In genomic region chr1:108560430-108561144, GRCh38 we compare ENCODE assay signal across 8 cellular contexts. TPM values are rescaled to one million over a fixed set of nuclear protein-coding genes. Genes with fewer than 3 reads are reported as not detected.
DNase-seq lines count a peak whose midpoint lies in the region; ATAC-seq and TF ChIP-seq lines count a peak whose summit lies in the region.

No MANE protein-coding gene starts in this region.

- H3K27ac ChIP-seq in adrenal gland (peak overlapping the region in 3 of 5 donors; percentile 14 to 53 (median 45)), hepatocyte (peak overlapping the region; percentile 67)

- H3K9me2 ChIP-seq in hepatocyte (replicated peaks; ENCODE audit: insufficient read depth) = no peaks in the 10 kb centered on the region

- peak overlapping the region; percentile 91 for H3K4me2 ChIP-seq in hepatocyte

- WGBS in adrenal gland, 4 donors = 13 to 38% (median 14%) methylated on average over 8 to 22 of the region's 22 CpGs
- WGBS in hepatocyte (ENCODE audit: low lambda C conversion rate, missing lambda C conversion rate) = 3% methylated on average over 22 of the region's 22 CpGs

- H3K27me3 ChIP-seq in adrenal gland = no peaks in the 10 kb centered on the region
- no peaks in the 10 kb centered on the region for H3K27me3 ChIP-seq in hepatocyte

- peaks cover 11% of the 10 kb centered on the region for H4K20me1 ChIP-seq in hepatocyte (ENCODE audit: insufficient read depth, poor library complexity, severe bottlenecking)

- peak; percentile 42 for ATAC-seq in GM21825 (IDR thresholded peaks at IDR 0.05; ENCODE audit: unreplicated experiment)

- H3K36me3 ChIP-seq in adrenal gland (replicated peaks in 1 of 2) (no peaks in the 10 kb centered on the region), hepatocyte (replicated peaks; ENCODE audit: insufficient read depth, low read depth) (no peaks in the 10 kb centered on the region)

- H3K4me1 ChIP-seq in adrenal gland (replicated peaks in 1 of 2) (peaks cover 0 to 21% of the 10 kb centered on the region in 2 donors), hepatocyte (ENCODE audit: insufficient read depth) (peaks cover 13% of the 10 kb centered on the region)

- TF ChIP-seq CTCF in LNCaP clone FGC (IDR thresholded peaks at IDR 0.05; ENCODE audit: control insufficient read depth, extremely low read depth, insufficient read depth) (no peak), adrenal gland (IDR thresholded peaks at IDR 0.05) (peak in 1 of 6 experiments; percentile 19), hepatocyte (IDR thresholded peaks at IDR 0.05; ENCODE audit: poor library complexity) (no peak), retinal pigment epithelial cell (conservative IDR thresholded peaks at IDR 0.05; ENCODE audit: low read depth, low read length) (peak; percentile 16)

- DNase-seq in ELR (ENCODE audit: low read depth) = peak; percentile 84
- no peak for DNase-seq in LNCaP clone FGC (ENCODE audit: low read depth)
- peak; percentile 55 for DNase-seq in SKM-1 (lab: John Stamatoyannopoulos, UW; ENCODE audit: unreplicated experiment)
- peak; percentile 24 to 64 (median 40) for DNase-seq in adrenal gland
- peak; percentile 61 for DNase-seq in hepatocyte (ENCODE audit: low spot score)
- no peak for DNase-seq in retinal pigment epithelial cell (ENCODE audit: low read depth)
- no peak for DNase-seq in hippocampal formation (lab: John Stamatoyannopoulos, UW)

- H3K9me3 ChIP-seq in adrenal gland (replicated peaks in 1 of 3) = no peaks in the 10 kb centered on the region
- no peaks in the 10 kb centered on the region for H3K9me3 ChIP-seq in hepatocyte (ENCODE audit: low read depth)

- peak overlapping the region; percentile 87 for H2AFZ ChIP-seq in hepatocyte

- H3K79me2 ChIP-seq in hepatocyte = peaks cover 42% of the 10 kb centered on the region

- TF ChIP-seq POLR2A in adrenal gland (IDR thresholded peaks at IDR 0.05) = peak; percentile 14 to 48

- H3K4me3 ChIP-seq in LNCaP clone FGC (ENCODE audit: low read depth, low read length) (peak overlapping the region; percentile 53), adrenal gland (peak overlapping the region in 3 of 4 donors; percentile 1 to 55 (median 46)), hepatocyte (peak overlapping the region; percentile 86), retinal pigment epithelial cell (ENCODE audit: low read length) (peak overlapping the region; percentile 70)

- intact Hi-C loops in adrenal gland (cut with DNase I) = loop anchor here in 1 of 2 donors (10.0 kb wide), 1 partner anchor 46 kb away; no protein-coding TSS in a partner anchor

RNA-seq across cellular contexts. Expression of gene EEIG2, which starts 0.7 kb away (rescaled TPM):
- total RNA-seq in adrenal gland (10 to 100 TPM in 4 of 8 donors, 1 to 10 TPM in 4; 6.0 to 13.8 (median 9.3) TPM), hepatocyte (16.0 and 16.1 TPM in 2 replicates)
- polyA plus RNA-seq in adrenal gland (1 to 10 TPM; 1.8 to 4.0 (median 2.3) TPM), hepatocyte (3.6 and 5.1 TPM in 2 replicates)

Comparison
In these comparisons a context has a peak if more than half of its experiments do, and no peak if none do; other contexts are left out.
1. DNase-seq: peak in ELR (single experiment), SKM-1 (single experiment), adrenal gland (7 of 7) and hepatocyte (single experiment); none in LNCaP clone FGC (single experiment), retinal pigment epithelial cell (single experiment) and hippocampal formation (0 of 2).
2. Peak in every context shown above with its lines, with median percentiles within 50 percentile points of each other: H3K4me3 ChIP-seq.